ENCODE assay signal across 1 cellular context in genomic region chr14:102516531-102517411, GRCh38.
TF ChIP-seq lines count a peak whose summit lies in the region.

No MANE protein-coding gene starts in this region.

TF ChIP-seq in HEK293, 187 proteins besides CTCF, POLR2A, EP300 and RAD21 (continued from another document and continues in another):
- no peak for TF ChIP-seq ZNF704 (tag by site-specific recombination; IDR thresholded peaks at IDR 0.05)
- no peak for TF ChIP-seq ZFP37 (tag by site-specific recombination; IDR thresholded peaks at IDR 0.05)
- 0 out of 2 replicates have a peak, but pooled peaks have one; percentile 10 for TF ChIP-seq PRDM1 (tag by site-specific recombination; IDR thresholded peaks at IDR 0.05)
- TF ChIP-seq ZNF398 (tag by site-specific recombination; IDR thresholded peaks at IDR 0.05): no peak
- TF ChIP-seq ZNF768 (tag by site-specific recombination; IDR thresholded peaks at IDR 0.05): no peak
- TF ChIP-seq ZBTB10 (tag by site-specific recombination; IDR thresholded peaks at IDR 0.05): 0 out of 2 replicates have a peak, but pooled peaks have one; percentile 32
- TF ChIP-seq ZBTB48 (tag by site-specific recombination; IDR thresholded peaks at IDR 0.05): peak; percentile 72
- peak; percentile 59; the same call in 1 of the 2 replicates for TF ChIP-seq ZXDB (tag by site-specific recombination; IDR thresholded peaks at IDR 0.05)
- TF ChIP-seq HIC1 (tag by site-specific recombination; IDR thresholded peaks at IDR 0.05): peak; percentile 84
- TF ChIP-seq ZBTB1 (tag by site-specific recombination; IDR thresholded peaks at IDR 0.05): no peak
- TF ChIP-seq ZNF660 (tag by site-specific recombination; IDR thresholded peaks at IDR 0.05): no peak
- TF ChIP-seq PRDM4 (tag by site-specific recombination; IDR thresholded peaks at IDR 0.05): no peak
- no peak for TF ChIP-seq SCRT2 (tag by site-specific recombination; IDR thresholded peaks at IDR 0.05)
- TF ChIP-seq ZBTB49 (tag by site-specific recombination; IDR thresholded peaks at IDR 0.05; ENCODE audit: low read depth): no peak
- TF ChIP-seq ZNF18 (tag by site-specific recombination; IDR thresholded peaks at IDR 0.05): no peak
- TF ChIP-seq ZNF354C (tag by site-specific recombination; IDR thresholded peaks at IDR 0.05; ENCODE audit: borderline replicate concordance, low read depth): no peak
- TF ChIP-seq ZFHX2 (tag by site-specific recombination; conservative IDR thresholded peaks at IDR 0.05): peak; percentile 65
- TF ChIP-seq ZNF157 (tag by site-specific recombination; IDR thresholded peaks at IDR 0.05): no peak
- TF ChIP-seq ZNF214 (tag by site-specific recombination; IDR thresholded peaks at IDR 0.05; ENCODE audit: borderline replicate concordance): no peak
- TF ChIP-seq ZNF114 (tag by site-specific recombination; IDR thresholded peaks at IDR 0.05): no peak
- TF ChIP-seq ZNF473 (tag by site-specific recombination; IDR thresholded peaks at IDR 0.05): no peak
- TF ChIP-seq ZNF623 (tag by site-specific recombination; IDR thresholded peaks at IDR 0.05): no peak
- peak; percentile 28; the same call in 1 of the 2 replicates for TF ChIP-seq PBX3 (CRISPR knock-in tag; IDR thresholded peaks at IDR 0.05)
- TF ChIP-seq ZNF521 (tag by site-specific recombination; IDR thresholded peaks at IDR 0.05): no peak
- TF ChIP-seq ZBTB21 (tag by site-specific recombination; IDR thresholded peaks at IDR 0.05): no peak
- no peak for TF ChIP-seq ZNF513 (tag by site-specific recombination; IDR thresholded peaks at IDR 0.05)
- no peak for TF ChIP-seq GLI2 (tag by site-specific recombination; IDR thresholded peaks at IDR 0.05; ENCODE audit: borderline replicate concordance, low read depth)
- TF ChIP-seq ZNF311 (tag by site-specific recombination; IDR thresholded peaks at IDR 0.05; ENCODE audit: borderline replicate concordance): no peak
- no peak for TF ChIP-seq FEZF1 (tag by site-specific recombination; IDR thresholded peaks at IDR 0.05)
- no peak for TF ChIP-seq ZNF324 (tag by site-specific recombination; IDR thresholded peaks at IDR 0.05)
- TF ChIP-seq ZNF223 (tag by site-specific recombination; IDR thresholded peaks at IDR 0.05): no peak
- TF ChIP-seq ZNF580 (tag by site-specific recombination; IDR thresholded peaks at IDR 0.05): no peak
- TF ChIP-seq ZFP69B (tag by site-specific recombination; IDR thresholded peaks at IDR 0.05): no peak; the same call in 1 of the 2 replicates
- no peak for TF ChIP-seq ZNF654 (tag by site-specific recombination; IDR thresholded peaks at IDR 0.05; ENCODE audit: low read depth)
- no peak for TF ChIP-seq ZNF549 (tag by site-specific recombination; IDR thresholded peaks at IDR 0.05)
- TF ChIP-seq KLF7 (tag by site-specific recombination; IDR thresholded peaks at IDR 0.05; ENCODE audit: borderline replicate concordance): no peak
- TF ChIP-seq KLF17 (tag by site-specific recombination; IDR thresholded peaks at IDR 0.05): 0 out of 2 replicates have a peak, but pooled peaks have one; percentile 54
- no peak for TF ChIP-seq GLI4 (tag by site-specific recombination; IDR thresholded peaks at IDR 0.05)
- TF ChIP-seq HOXD13 (CRISPR knock-in tag; IDR thresholded peaks at IDR 0.05; ENCODE audit: borderline replicate concordance): no peak
